8 cellular contexts compared by ENCODE assay signal in the genomic region with DNA sequence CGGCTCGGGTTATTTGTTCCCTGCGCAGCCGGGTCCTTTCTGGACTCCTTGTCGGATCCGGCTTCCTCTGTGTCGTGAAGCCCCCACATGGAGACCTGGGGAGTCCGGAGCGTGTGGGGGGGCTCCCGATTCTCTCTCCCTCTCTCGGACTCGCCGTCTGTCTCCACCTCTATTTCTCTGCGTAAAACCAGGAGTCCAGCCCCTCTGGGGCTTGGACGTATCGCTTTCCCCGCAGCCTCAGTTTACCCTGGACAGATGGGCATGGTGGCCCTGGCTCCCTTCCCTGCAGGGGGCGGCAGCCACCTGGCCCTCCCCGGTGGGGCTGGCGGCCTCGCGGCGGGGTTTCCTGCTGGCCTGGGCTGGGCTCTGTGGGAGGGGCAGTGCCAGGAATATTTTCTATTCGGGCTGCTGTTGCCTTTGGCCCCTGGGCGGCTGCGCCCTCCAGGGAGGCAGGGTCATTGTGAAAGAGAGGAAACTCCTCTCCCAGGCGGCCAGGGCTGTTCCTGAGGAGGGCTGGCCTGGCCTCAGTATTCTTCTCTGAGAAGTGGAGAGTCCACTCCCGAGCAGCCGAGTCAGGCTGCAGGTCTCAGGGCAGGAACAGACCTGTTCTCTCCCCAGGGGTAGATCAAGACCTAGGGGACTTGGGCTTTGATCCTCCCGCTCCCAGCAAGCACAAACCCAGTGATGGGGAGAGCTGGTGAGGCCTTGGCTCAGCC. TPM values are rescaled to one million over a fixed set of nuclear protein-coding genes. Genes with fewer than 3 reads are reported as not detected.
DNase-seq lines count a peak whose midpoint lies in the region; ATAC-seq and TF ChIP-seq lines count a peak whose summit lies in the region.

No MANE protein-coding gene starts in this region.

- H3K9me3 ChIP-seq in heart left ventricle = peaks cover 0 to 20% (median 11%) of the 10 kb centered on the region in 12 donors

- peak overlapping the region; percentile 58 to 82 (median 72) for H3K4me3 ChIP-seq in heart left ventricle

- H3K36me3 ChIP-seq in heart left ventricle = no peaks in the 10 kb centered on the region

- ATAC-seq in heart left ventricle (peak; percentile 35 to 67 (median 54)), sciatic nerve (peak; percentile 55), GM21360 (IDR thresholded peaks at IDR 0.05; ENCODE audit: unreplicated experiment) (no peak)
- no peak for ATAC-seq in activated CD4-positive, CD25-positive, alpha-beta regulatory T cell treated with anti-CD3 and anti-CD28 coated beads, Interleukin-2, amount 50 U/mL, for 24 hours

- intact Hi-C loops in heart left ventricle (cut with DNase I) = loop anchor here in 2 of 10 donors (2.0 to 5.0 kb wide), 2 partner anchors 19 to 132 kb away; a partner anchor contains a TSS
- intact Hi-C loops in sciatic nerve (cut with DNase I) = no loop called here

- TF ChIP-seq CTCF in VCaP (conservative IDR thresholded peaks at IDR 0.05) = no peak
- peak in 8 of 12 donors; percentile 12 to 46 (median 18) for TF ChIP-seq CTCF in heart left ventricle (IDR thresholded peaks at IDR 0.05)

- H3K27ac ChIP-seq in VCaP (peak overlapping the region; percentile 69), heart left ventricle (peak overlapping the region; percentile 80 to 96 (median 91))

- 2 to 15% (median 11%) methylated on average over 12 to 30 of the region's 30 CpGs for WGBS in heart left ventricle, 4 donors

- peak in 1 of 2 donors; percentile 32 for TF ChIP-seq POLR2A in heart left ventricle (IDR thresholded peaks at IDR 0.05)

- DNase-seq in NCI-H1417 (lab: John Stamatoyannopoulos, UW) = peak in 2 of 3 experiments; percentile 75 to 76
- no peak for DNase-seq in NCI-H1417 treated with DMSO at 0.1 percent for 48 hours (lab: John Stamatoyannopoulos, UW)
- DNase-seq in heart left ventricle = peak; percentile 70 to 86 (median 77)
- no peak for DNase-seq in sciatic nerve (ENCODE audit: low spot score)
- DNase-seq in OCI-M2 (lab: John Stamatoyannopoulos, UW; ENCODE audit: unreplicated experiment) = no peak

- H3K4me1 ChIP-seq in heart left ventricle = peaks cover 5 to 61% (median 40%) of the 10 kb centered on the region in 12 donors

- H3K27me3 ChIP-seq in heart left ventricle = peaks cover 0 to 22% (median 0%) of the 10 kb centered on the region in 9 donors

RNA-seq across cellular contexts. Expression of a gene that starts 0.7 kb away (rescaled TPM):
- total RNA-seq in heart left ventricle = 100 to 1,000 TPM in 3 of 9 donors, 10 to 100 TPM in 6; 31.5 to 154 (median 60.5) TPM
- polyA plus RNA-seq in heart left ventricle = 10 to 100 TPM; 56.5 to 88.6 TPM
- 73.1 TPM for total RNA-seq in sciatic nerve

Comparison
In these comparisons a context has a peak if more than half of its experiments do, and no peak if none do; other contexts are left out.
1. DNase-seq: peak in NCI-H1417 (2 of 3) and heart left ventricle (5 of 5); none in NCI-H1417 treated with DMSO at 0.1 percent for 48 hours (single experiment), sciatic nerve (single experiment) and OCI-M2 (single experiment).
2. ATAC-seq: peak in heart left ventricle (4 of 4) and sciatic nerve (single experiment); none in GM21360 (single experiment) and activated CD4-positive, CD25-positive, alpha-beta regulatory T cell treated with anti-CD3 and anti-CD28 coated beads, Interleukin-2, amount 50 U/mL, for 24 hours (0 of 2).